In genomic region chr16:85137323-85138072, GRCh38 we compare ENCODE assay signal across 2 cellular contexts.
TF ChIP-seq lines count a peak whose summit lies in the region.

No MANE protein-coding gene starts in this region.

TF ChIP-seq in GM23338, 12 proteins besides CTCF, POLR2A, EP300 and RAD21:
- TF ChIP-seq, protein P1, sequence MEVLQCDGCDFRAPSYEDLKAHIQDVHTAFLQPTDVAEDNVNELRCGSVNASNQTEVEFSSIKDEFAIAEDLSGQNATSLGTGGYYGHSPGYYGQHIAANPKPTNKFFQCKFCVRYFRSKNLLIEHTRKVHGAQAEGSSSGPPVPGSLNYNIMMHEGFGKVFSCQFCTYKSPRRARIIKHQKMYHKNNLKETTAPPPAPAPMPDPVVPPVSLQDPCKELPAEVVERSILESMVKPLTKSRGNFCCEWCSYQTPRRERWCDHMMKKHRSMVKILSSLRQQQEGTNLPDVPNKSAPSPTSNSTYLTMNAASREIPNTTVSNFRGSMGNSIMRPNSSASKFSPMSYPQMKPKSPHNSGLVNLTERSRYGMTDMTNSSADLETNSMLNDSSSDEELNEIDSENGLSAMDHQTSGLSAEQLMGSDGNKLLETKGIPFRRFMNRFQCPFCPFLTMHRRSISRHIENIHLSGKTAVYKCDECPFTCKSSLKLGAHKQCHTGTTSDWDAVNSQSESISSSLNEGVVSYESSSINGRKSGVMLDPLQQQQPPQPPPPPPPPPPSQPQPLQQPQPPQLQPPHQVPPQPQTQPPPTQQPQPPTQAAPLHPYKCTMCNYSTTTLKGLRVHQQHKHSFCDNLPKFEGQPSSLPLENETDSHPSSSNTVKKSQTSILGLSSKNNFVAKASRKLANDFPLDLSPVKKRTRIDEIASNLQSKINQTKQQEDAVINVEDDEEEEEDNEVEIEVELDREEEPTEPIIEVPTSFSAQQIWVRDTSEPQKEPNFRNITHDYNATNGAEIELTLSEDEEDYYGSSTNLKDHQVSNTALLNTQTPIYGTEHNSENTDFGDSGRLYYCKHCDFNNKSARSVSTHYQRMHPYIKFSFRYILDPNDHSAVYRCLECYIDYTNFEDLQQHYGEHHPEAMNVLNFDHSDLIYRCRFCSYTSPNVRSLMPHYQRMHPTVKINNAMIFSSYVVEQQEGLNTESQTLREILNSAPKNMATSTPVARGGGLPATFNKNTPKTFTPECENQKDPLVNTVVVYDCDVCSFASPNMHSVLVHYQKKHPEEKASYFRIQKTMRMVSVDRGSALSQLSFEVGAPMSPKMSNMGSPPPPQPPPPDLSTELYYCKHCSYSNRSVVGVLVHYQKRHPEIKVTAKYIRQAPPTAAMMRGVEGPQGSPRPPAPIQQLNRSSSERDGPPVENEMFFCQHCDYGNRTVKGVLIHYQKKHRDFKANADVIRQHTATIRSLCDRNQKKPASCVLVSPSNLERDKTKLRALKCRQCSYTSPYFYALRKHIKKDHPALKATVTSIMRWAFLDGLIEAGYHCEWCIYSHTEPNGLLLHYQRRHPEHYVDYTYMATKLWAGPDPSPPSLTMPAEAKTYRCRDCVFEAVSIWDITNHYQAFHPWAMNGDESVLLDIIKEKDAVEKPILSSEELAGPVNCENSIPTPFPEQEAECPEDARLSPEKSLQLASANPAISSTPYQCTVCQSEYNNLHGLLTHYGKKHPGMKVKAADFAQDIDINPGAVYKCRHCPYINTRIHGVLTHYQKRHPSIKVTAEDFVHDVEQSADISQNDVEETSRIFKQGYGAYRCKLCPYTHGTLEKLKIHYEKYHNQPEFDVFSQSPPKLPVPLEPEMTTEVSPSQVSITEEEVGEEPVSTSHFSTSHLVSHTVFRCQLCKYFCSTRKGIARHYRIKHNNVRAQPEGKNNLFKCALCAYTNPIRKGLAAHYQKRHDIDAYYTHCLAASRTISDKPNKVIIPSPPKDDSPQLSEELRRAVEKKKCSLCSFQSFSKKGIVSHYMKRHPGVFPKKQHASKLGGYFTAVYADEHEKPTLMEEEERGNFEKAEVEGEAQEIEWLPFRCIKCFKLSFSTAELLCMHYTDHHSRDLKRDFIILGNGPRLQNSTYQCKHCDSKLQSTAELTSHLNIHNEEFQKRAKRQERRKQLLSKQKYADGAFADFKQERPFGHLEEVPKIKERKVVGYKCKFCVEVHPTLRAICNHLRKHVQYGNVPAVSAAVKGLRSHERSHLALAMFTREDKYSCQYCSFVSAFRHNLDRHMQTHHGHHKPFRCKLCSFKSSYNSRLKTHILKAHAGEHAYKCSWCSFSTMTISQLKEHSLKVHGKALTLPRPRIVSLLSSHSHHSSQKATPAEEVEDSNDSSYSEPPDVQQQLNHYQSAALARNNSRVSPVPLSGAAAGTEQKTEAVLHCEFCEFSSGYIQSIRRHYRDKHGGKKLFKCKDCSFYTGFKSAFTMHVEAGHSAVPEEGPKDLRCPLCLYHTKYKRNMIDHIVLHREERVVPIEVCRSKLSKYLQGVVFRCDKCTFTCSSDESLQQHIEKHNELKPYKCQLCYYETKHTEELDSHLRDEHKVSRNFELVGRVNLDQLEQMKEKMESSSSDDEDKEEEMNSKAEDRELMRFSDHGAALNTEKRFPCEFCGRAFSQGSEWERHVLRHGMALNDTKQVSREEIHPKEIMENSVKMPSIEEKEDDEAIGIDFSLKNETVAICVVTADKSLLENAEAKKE (CRISPR knock-in tag; IDR thresholded peaks at IDR 0.05), result no peak
- TF ChIP-seq, protein P2, sequence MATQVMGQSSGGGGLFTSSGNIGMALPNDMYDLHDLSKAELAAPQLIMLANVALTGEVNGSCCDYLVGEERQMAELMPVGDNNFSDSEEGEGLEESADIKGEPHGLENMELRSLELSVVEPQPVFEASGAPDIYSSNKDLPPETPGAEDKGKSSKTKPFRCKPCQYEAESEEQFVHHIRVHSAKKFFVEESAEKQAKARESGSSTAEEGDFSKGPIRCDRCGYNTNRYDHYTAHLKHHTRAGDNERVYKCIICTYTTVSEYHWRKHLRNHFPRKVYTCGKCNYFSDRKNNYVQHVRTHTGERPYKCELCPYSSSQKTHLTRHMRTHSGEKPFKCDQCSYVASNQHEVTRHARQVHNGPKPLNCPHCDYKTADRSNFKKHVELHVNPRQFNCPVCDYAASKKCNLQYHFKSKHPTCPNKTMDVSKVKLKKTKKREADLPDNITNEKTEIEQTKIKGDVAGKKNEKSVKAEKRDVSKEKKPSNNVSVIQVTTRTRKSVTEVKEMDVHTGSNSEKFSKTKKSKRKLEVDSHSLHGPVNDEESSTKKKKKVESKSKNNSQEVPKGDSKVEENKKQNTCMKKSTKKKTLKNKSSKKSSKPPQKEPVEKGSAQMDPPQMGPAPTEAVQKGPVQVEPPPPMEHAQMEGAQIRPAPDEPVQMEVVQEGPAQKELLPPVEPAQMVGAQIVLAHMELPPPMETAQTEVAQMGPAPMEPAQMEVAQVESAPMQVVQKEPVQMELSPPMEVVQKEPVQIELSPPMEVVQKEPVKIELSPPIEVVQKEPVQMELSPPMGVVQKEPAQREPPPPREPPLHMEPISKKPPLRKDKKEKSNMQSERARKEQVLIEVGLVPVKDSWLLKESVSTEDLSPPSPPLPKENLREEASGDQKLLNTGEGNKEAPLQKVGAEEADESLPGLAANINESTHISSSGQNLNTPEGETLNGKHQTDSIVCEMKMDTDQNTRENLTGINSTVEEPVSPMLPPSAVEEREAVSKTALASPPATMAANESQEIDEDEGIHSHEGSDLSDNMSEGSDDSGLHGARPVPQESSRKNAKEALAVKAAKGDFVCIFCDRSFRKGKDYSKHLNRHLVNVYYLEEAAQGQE (IDR thresholded peaks at IDR 0.05; ENCODE audit: unreplicated experiment), result no peak
- TF ChIP-seq NANOG (IDR thresholded peaks at IDR 0.05; ENCODE audit: borderline replicate concordance) (no peak), EZH2phosphoT487 (IDR thresholded peaks at IDR 0.05; ENCODE audit: unreplicated experiment) (no peak), CREB1 (CRISPR knock-in tag; IDR thresholded peaks at IDR 0.05; ENCODE audit: low read depth) (no peak), STAT1 (IDR thresholded peaks at IDR 0.05; ENCODE audit: unreplicated experiment) (no peak), ZNF114 (CRISPR knock-in tag; IDR thresholded peaks at IDR 0.05) (no peak), EZH2 (IDR thresholded peaks at IDR 0.05; ENCODE audit: low read depth, unreplicated experiment) (no peak), ZNF331 (CRISPR knock-in tag; IDR thresholded peaks at IDR 0.05; ENCODE audit: low read depth) (no peak), JUNB (IDR thresholded peaks at IDR 0.05; ENCODE audit: unreplicated experiment) (no peak)
- TF ChIP-seq, protein P3, sequence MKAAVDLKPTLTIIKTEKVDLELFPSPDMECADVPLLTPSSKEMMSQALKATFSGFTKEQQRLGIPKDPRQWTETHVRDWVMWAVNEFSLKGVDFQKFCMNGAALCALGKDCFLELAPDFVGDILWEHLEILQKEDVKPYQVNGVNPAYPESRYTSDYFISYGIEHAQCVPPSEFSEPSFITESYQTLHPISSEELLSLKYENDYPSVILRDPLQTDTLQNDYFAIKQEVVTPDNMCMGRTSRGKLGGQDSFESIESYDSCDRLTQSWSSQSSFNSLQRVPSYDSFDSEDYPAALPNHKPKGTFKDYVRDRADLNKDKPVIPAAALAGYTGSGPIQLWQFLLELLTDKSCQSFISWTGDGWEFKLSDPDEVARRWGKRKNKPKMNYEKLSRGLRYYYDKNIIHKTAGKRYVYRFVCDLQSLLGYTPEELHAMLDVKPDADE (IDR thresholded peaks at IDR 0.05), result no peak

TF ChIP-seq in GM12878, 131 proteins besides CTCF, POLR2A, EP300 and RAD21 (continues in another document):
- TF ChIP-seq CEBPZ (IDR thresholded peaks at IDR 0.05; ENCODE audit: low read depth, low read length), result no peak
- TF ChIP-seq BACH1 (IDR thresholded peaks at IDR 0.05; ENCODE audit: borderline replicate concordance), result no peak
- no peak for TF ChIP-seq EZH2 (IDR thresholded peaks at IDR 0.05; ENCODE audit: borderline replicate concordance, control insufficient read depth, low read depth, low read length)
- TF ChIP-seq PAX8 (IDR thresholded peaks at IDR 0.05), result no peak
- TF ChIP-seq STAT1 (conservative IDR thresholded peaks at IDR 0.05), result no peak
- no peak for TF ChIP-seq CUX1 (IDR thresholded peaks at IDR 0.05; ENCODE audit: insufficient replicate concordance, low read depth, low read length)
- no peak for TF ChIP-seq IKZF1 (conservative IDR thresholded peaks at IDR 0.05)
- TF ChIP-seq, protein P4, sequence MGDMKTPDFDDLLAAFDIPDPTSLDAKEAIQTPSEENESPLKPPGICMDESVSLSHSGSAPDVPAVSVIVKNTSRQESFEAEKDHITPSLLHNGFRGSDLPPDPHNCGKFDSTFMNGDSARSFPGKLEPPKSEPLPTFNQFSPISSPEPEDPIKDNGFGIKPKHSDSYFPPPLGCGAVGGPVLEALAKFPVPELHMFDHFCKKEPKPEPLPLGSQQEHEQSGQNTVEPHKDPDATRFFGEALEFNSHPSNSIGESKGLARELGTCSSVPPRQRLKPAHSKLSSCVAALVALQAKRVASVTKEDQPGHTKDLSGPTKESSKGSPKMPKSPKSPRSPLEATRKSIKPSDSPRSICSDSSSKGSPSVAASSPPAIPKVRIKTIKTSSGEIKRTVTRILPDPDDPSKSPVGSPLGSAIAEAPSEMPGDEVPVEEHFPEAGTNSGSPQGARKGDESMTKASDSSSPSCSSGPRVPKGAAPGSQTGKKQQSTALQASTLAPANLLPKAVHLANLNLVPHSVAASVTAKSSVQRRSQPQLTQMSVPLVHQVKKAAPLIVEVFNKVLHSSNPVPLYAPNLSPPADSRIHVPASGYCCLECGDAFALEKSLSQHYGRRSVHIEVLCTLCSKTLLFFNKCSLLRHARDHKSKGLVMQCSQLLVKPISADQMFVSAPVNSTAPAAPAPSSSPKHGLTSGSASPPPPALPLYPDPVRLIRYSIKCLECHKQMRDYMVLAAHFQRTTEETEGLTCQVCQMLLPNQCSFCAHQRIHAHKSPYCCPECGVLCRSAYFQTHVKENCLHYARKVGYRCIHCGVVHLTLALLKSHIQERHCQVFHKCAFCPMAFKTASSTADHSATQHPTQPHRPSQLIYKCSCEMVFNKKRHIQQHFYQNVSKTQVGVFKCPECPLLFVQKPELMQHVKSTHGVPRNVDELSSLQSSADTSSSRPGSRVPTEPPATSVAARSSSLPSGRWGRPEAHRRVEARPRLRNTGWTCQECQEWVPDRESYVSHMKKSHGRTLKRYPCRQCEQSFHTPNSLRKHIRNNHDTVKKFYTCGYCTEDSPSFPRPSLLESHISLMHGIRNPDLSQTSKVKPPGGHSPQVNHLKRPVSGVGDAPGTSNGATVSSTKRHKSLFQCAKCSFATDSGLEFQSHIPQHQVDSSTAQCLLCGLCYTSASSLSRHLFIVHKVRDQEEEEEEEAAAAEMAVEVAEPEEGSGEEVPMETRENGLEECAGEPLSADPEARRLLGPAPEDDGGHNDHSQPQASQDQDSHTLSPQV (IDR thresholded peaks at IDR 0.05), result no peak
- no peak for TF ChIP-seq NFIC (IDR thresholded peaks at IDR 0.05; ENCODE audit: low read depth, low read length)
- TF ChIP-seq STAT3 (IDR thresholded peaks at IDR 0.05; ENCODE audit: low read depth, low read length), result no peak
- TF ChIP-seq ZZZ3 (IDR thresholded peaks at IDR 0.05; ENCODE audit: control insufficient read depth, insufficient read length, low read depth), result no peak
- TF ChIP-seq GABPA (IDR thresholded peaks at IDR 0.05; ENCODE audit: low read depth), result no peak
- TF ChIP-seq ZNF384 (IDR thresholded peaks at IDR 0.05; ENCODE audit: borderline replicate concordance, low read depth, low read length), result no peak
